Comparison of ENCODE assay signal across 8 cellular contexts in genomic region chr1:147389532-147390184, GRCh38.
DNase-seq lines count a peak whose midpoint lies in the region; ATAC-seq, FAIRE-seq and TF ChIP-seq lines count a peak whose summit lies in the region.

No MANE protein-coding gene starts in this region.

- H3K27ac Mint-ChIP-seq in activated naive CD8-positive, alpha-beta T cell treated with anti-CD3 and anti-CD28 coated beads, Interleukin-2, amount 50 U/mL, for 24 hours = no peak overlapping the region

- H3K9me3 ChIP-seq in right atrium auricular region = peaks cover 0 to 7% of the 10 kb centered on the region in 2 donors

- peak; percentile 95 for FAIRE-seq in H54 (lab: Jason Lieb, UNC)

- no peak for TF ChIP-seq POLR2A in H54 (IDR thresholded peaks at IDR 0.05; ENCODE audit: low read depth, low read length)

- H3K4me1 ChIP-seq in right atrium auricular region = no peaks in the 10 kb centered on the region

- H3K4me3 ChIP-seq in right atrium auricular region = no peak overlapping the region

- H3K27me3 Mint-ChIP-seq in activated naive CD8-positive, alpha-beta T cell treated with anti-CD3 and anti-CD28 coated beads, Interleukin-2, amount 50 U/mL, for 24 hours = peaks cover 36% of the 10 kb centered on the region

- DNase-seq in Caki2 (ENCODE audit: low read depth) = peak; percentile 35
- peak; percentile 19 for DNase-seq in H54 (ENCODE audit: insufficient read length, low spot score)
- peak; percentile 45 for DNase-seq in NCI-H2107 treated with DMSO at 0.1 percent for 48 hours (lab: John Stamatoyannopoulos, UW; ENCODE audit: unreplicated experiment)
- no peak for DNase-seq in activated naive CD8-positive, alpha-beta T cell treated with anti-CD3 and anti-CD28 coated beads, Interleukin-2, amount 50 U/mL, for 24 hours
- DNase-seq in right atrium auricular region (ENCODE audit: low spot score) = no peak
- no peak for DNase-seq in sciatic nerve (ENCODE audit: low spot score)
- no peak for DNase-seq in posterior vena cava (ENCODE audit: low spot score)

- intact Hi-C loops in sciatic nerve (cut with DNase I) = no loop called here
- intact Hi-C loops in posterior vena cava (cut with DNase I) = no loop called here

- H3K4me3 Mint-ChIP-seq in activated naive CD8-positive, alpha-beta T cell treated with anti-CD3 and anti-CD28 coated beads, Interleukin-2, amount 50 U/mL, for 24 hours = no peak overlapping the region

- H3K36me3 ChIP-seq in right atrium auricular region = no peaks in the 10 kb centered on the region

- H3K36me3 Mint-ChIP-seq in activated naive CD8-positive, alpha-beta T cell treated with anti-CD3 and anti-CD28 coated beads, Interleukin-2, amount 50 U/mL, for 24 hours (ENCODE audit: low read depth) = no peaks in the 10 kb centered on the region

- no peak overlapping the region for H3K27ac ChIP-seq in right atrium auricular region

- peak; percentile 51 to 67 for TF ChIP-seq CTCF in right atrium auricular region (IDR thresholded peaks at IDR 0.05)

- no peaks in the 10 kb centered on the region for H3K4me1 Mint-ChIP-seq in activated naive CD8-positive, alpha-beta T cell treated with anti-CD3 and anti-CD28 coated beads, Interleukin-2, amount 50 U/mL, for 24 hours

- H3K9me3 Mint-ChIP-seq in activated naive CD8-positive, alpha-beta T cell treated with anti-CD3 and anti-CD28 coated beads, Interleukin-2, amount 50 U/mL, for 24 hours = no peaks in the 10 kb centered on the region

- ATAC-seq in activated naive CD8-positive, alpha-beta T cell treated with anti-CD3 and anti-CD28 coated beads, Interleukin-2, amount 50 U/mL, for 24 hours = peak; percentile 24
- peak; percentile 28 for ATAC-seq in sciatic nerve
- ATAC-seq in GM19452 (IDR thresholded peaks at IDR 0.05; ENCODE audit: unreplicated experiment) = no peak

- H3K27me3 ChIP-seq in right atrium auricular region = no peaks in the 10 kb centered on the region

- in situ Hi-C loops in Caki2 (cut with HindIII; ENCODE audit: low pct_unique_long_range_greater_than_20kb, low sequenced_read_pairs) = no loop called here

Comparison
In these comparisons a context has a peak if more than half of its experiments do, and no peak if none do; other contexts are left out.
1. DNase-seq: peak in Caki2 (single experiment), H54 (single experiment) and NCI-H2107 treated with DMSO at 0.1 percent for 48 hours (single experiment); none in activated naive CD8-positive, alpha-beta T cell treated with anti-CD3 and anti-CD28 coated beads, Interleukin-2, amount 50 U/mL, for 24 hours (single experiment), right atrium auricular region (single experiment), sciatic nerve (single experiment) and posterior vena cava (single experiment).